In genomic region chr14:98466807-98467206, GRCh38 we compare ENCODE assay signal across 15 cellular contexts.
"Had no signal": no experiment of that assay in that cellular context is flagged by ENCODE, and none has a peak within 500 bp of the region (broad histone marks: within the 10 kb centered on the region; RNA-seq: fewer than 3 reads in every experiment).

No MANE protein-coding gene starts in this region.

- H3K36me3 ChIP-seq: gastrocnemius medialis, heart left ventricle, neutrophil, sigmoid colon, spleen, thyroid gland had no signal

- H3K27me3 Mint-ChIP-seq: activated naive CD8-positive, alpha-beta T cell treated with anti-CD3 and anti-CD28 coated beads, Interleukin-2, amount 50 U/mL, for 24 hours had no signal

- H3K4me3 ChIP-seq: gastrocnemius medialis, heart left ventricle, lung, sigmoid colon, spleen, thyroid gland had no signal

- H3K27me3 ChIP-seq: heart left ventricle, neutrophil, sigmoid colon, spleen, thyroid gland had no signal

- H3K27ac ChIP-seq: gastrocnemius medialis, heart left ventricle, neutrophil, parathyroid adenoma, sigmoid colon, spleen, thyroid gland had no signal

- H3K4me3 Mint-ChIP-seq: activated naive CD8-positive, alpha-beta T cell treated with anti-CD3 and anti-CD28 coated beads, Interleukin-2, amount 50 U/mL, for 24 hours had no signal

- ATAC-seq: activated CD4-positive, CD25-positive, alpha-beta regulatory T cell treated with anti-CD3 and anti-CD28 coated beads, Interleukin-2, amount 50 U/mL, for 24 hours; activated naive CD8-positive, alpha-beta T cell treated with anti-CD3 and anti-CD28 coated beads, Interleukin-2, amount 50 U/mL, for 24 hours; gastrocnemius medialis; heart left ventricle had no signal

- H3K27ac Mint-ChIP-seq: activated naive CD8-positive, alpha-beta T cell treated with anti-CD3 and anti-CD28 coated beads, Interleukin-2, amount 50 U/mL, for 24 hours had no signal

- H3K9me3 ChIP-seq: gastrocnemius medialis, heart left ventricle, neutrophil, sigmoid colon, thyroid gland had no signal

- H3K4me1 Mint-ChIP-seq: activated naive CD8-positive, alpha-beta T cell treated with anti-CD3 and anti-CD28 coated beads, Interleukin-2, amount 50 U/mL, for 24 hours had no signal

- H3K9me3 Mint-ChIP-seq: activated naive CD8-positive, alpha-beta T cell treated with anti-CD3 and anti-CD28 coated beads, Interleukin-2, amount 50 U/mL, for 24 hours had no signal

- H3K4me1 ChIP-seq: gastrocnemius medialis, heart left ventricle, sigmoid colon, spleen, thyroid gland had no signal

- DNase-seq: activated CD4-positive, alpha-beta T cell treated with anti-CD3 and anti-CD28 coated beads, Interleukin-2, amount 50 U/mL, for 4 hours; activated naive CD4-positive, alpha-beta T cell treated with Interleukin-2 at 50 U/mL for 16 hours; activated naive CD8-positive, alpha-beta T cell treated with anti-CD3 and anti-CD28 coated beads, Interleukin-2, amount 50 U/mL, for 24 hours; activated T-cell treated with anti-CD3 and anti-CD28 coated beads for 4 hours; aorta; caudate nucleus; gastrocnemius medialis; heart left ventricle; sigmoid colon; spleen had no signal
